ENCODE assay signal across 16 cellular contexts in genomic region chr1:11211925-11212587, GRCh38. TPM values are rescaled to one million over a fixed set of nuclear protein-coding genes. Genes with fewer than 3 reads are reported as not detected.
DNase-seq lines count a peak whose midpoint lies in the region; ATAC-seq and TF ChIP-seq lines count a peak whose summit lies in the region.
"Had no signal": no experiment of that assay in that cellular context is flagged by ENCODE, and none has a peak within 500 bp of the region (broad histone marks: within the 10 kb centered on the region; RNA-seq: fewer than 3 reads in every experiment).

No MANE protein-coding gene starts in this region.

- peak; percentile 81 for ATAC-seq in left lobe of liver
- ATAC-seq in HG02970 (IDR thresholded peaks at IDR 0.05; ENCODE audit: low FRiP score, unreplicated experiment) = no peak

- H2AK5ac ChIP-seq in mesendoderm (ENCODE audit: low read length) = no peak overlapping the region

- H2BK5ac ChIP-seq in mesendoderm (ENCODE audit: low read length) = no peak overlapping the region

- no peak overlapping the region for H3K4ac ChIP-seq in mesendoderm (ENCODE audit: low read depth, low read length)

- no CpG with 5 or more reads among the region's 12 CpGs for WGBS in mesendoderm (ENCODE audit: extremely low coverage, insufficient coverage, low lambda C conversion rate)

- H3K27ac Mint-ChIP-seq in chondrocyte (ENCODE audit: unreplicated experiment) = no peak overlapping the region

- H3K36me3 Mint-ChIP-seq in chondrocyte (ENCODE audit: low read depth) = peaks cover 51% of the 10 kb centered on the region

- intact Hi-C loops in posterior cingulate gyrus (cut with DNase I) = loop anchor here (10.0 kb wide), 1 partner anchor 117 kb away; the partner anchor contains the start of gene EXOSC10

- DNase-seq in COR-L47 (lab: John Stamatoyannopoulos, UW) (peak; percentile 2), caudate nucleus (lab: John Stamatoyannopoulos, UW) (peak in 52 of 61 donors; percentile 3 to 75 (median 36)), left lobe of liver (ENCODE audit: low spot score) (peak; percentile 58), posterior cingulate gyrus (peak in 7 of 10 donors; percentile 35 to 93 (median 66)), HK-2 (ENCODE audit: unreplicated experiment) (no peak), mesendoderm (no peak), chondrocyte (ENCODE audit: low spot score) (no peak)
- DNase-seq: MM.1S, NCI-H2227 treated with DMSO at 0.1 percent for 48 hours, NCI-H526 treated with DMSO at 0.1 percent for 48 hours, OCI-M1, SJCRH30 had no signal

- H3K79me2 ChIP-seq in mesendoderm (ENCODE audit: control insufficient read depth, insufficient read depth, low read length) = no peaks in the 10 kb centered on the region

- H3K56ac ChIP-seq in mesendoderm (ENCODE audit: low read length) = no peak overlapping the region

- no peak overlapping the region for H2BK120ac ChIP-seq in mesendoderm (ENCODE audit: low read depth, low read length)

- no peaks in the 10 kb centered on the region for H3K4me1 Mint-ChIP-seq in chondrocyte (ENCODE audit: low read depth)

- H3K79me1 ChIP-seq in mesendoderm (ENCODE audit: low read length) = no peaks in the 10 kb centered on the region

- H3K27me3 Mint-ChIP-seq in chondrocyte (ENCODE audit: low read depth) = no peaks in the 10 kb centered on the region

- no peak overlapping the region for H3K18ac ChIP-seq in mesendoderm (ENCODE audit: low read length)

- no peak for TF ChIP-seq CTCF in chondrocyte (IDR thresholded peaks at IDR 0.05)

- H3K27ac ChIP-seq in caudate nucleus (ENCODE audit: low read depth, low read length) (peak overlapping the region; percentile 37), mesendoderm (ENCODE audit: low read depth, low read length) (no peak overlapping the region)
- H3K27ac ChIP-seq: RWPE1, SJCRH30 had no signal

- H2BK15ac ChIP-seq in mesendoderm (replicated peaks; ENCODE audit: low read depth) = no peak overlapping the region

- H3K4me3 ChIP-seq in mesendoderm (ENCODE audit: low read length) = no peak overlapping the region
- H3K4me3 ChIP-seq: SJCRH30 had no signal

- H3K27me3 ChIP-seq in mesendoderm (ENCODE audit: insufficient read depth, low read length, poor library complexity) = no peaks in the 10 kb centered on the region
- H3K27me3 ChIP-seq: SJCRH30 had no signal

- no peak overlapping the region for H3K4me2 ChIP-seq in mesendoderm (ENCODE audit: low read length)

- peaks cover 12% of the 10 kb centered on the region for H3K36me3 ChIP-seq in mesendoderm (ENCODE audit: control insufficient read depth, insufficient read depth, low read length)

- H4K5ac ChIP-seq in mesendoderm (ENCODE audit: low read length) = no peak overlapping the region

- no peak overlapping the region for H3K9ac ChIP-seq in mesendoderm (ENCODE audit: low read length)

- no peak overlapping the region for H4K8ac ChIP-seq in mesendoderm (ENCODE audit: low read depth, low read length)

- H3K23ac ChIP-seq in mesendoderm (ENCODE audit: low read length) = no peak overlapping the region

- no peak overlapping the region for H3K4me3 Mint-ChIP-seq in chondrocyte (ENCODE audit: unreplicated experiment)

- no peaks in the 10 kb centered on the region for H3K4me1 ChIP-seq in mesendoderm (ENCODE audit: control insufficient read depth, low read depth, low read length)
- H3K4me1 ChIP-seq: SJCRH30 had no signal

- no peaks in the 10 kb centered on the region for H3K9me3 Mint-ChIP-seq in chondrocyte (ENCODE audit: low read depth)

RNA-seq across cellular contexts. Expression of gene ANGPTL7, which starts 22.9 kb away (rescaled TPM):
- total RNA-seq in left lobe of liver (not detected), chondrocyte (0.15 TPM in 1 of 3 replicates, not detected in the others)
- polyA plus RNA-seq in mesendoderm (2013, experiment 1 of 2) = 0.01 TPM
- polyA plus RNA-seq in mesendoderm (2013, experiment 2 of 2) = 0.03 TPM
- total RNA-seq: H4, SJCRH30 had no signal
- polyA plus RNA-seq: BJ had no signal

RNA-seq across cellular contexts. Expression of gene MTOR, which starts 50.3 kb away (rescaled TPM):
- total RNA-seq in left lobe of liver (33.2 TPM), chondrocyte (33.8 to 51.4 TPM (median 36.9 TPM) in 3 replicates)
- 24.6 TPM for polyA plus RNA-seq in mesendoderm (2013, experiment 1 of 2)
- polyA plus RNA-seq in mesendoderm (2013, experiment 2 of 2) = 25.0 TPM

Comparison
In these comparisons a context has a peak if more than half of its experiments do, and no peak if none do; other contexts are left out.
1. DNase-seq: peak in COR-L47 (single experiment), caudate nucleus (52 of 61), left lobe of liver (single experiment) and posterior cingulate gyrus (7 of 10); none in HK-2 (single experiment), mesendoderm (single experiment) and chondrocyte (single experiment).